In the genomic region with DNA sequence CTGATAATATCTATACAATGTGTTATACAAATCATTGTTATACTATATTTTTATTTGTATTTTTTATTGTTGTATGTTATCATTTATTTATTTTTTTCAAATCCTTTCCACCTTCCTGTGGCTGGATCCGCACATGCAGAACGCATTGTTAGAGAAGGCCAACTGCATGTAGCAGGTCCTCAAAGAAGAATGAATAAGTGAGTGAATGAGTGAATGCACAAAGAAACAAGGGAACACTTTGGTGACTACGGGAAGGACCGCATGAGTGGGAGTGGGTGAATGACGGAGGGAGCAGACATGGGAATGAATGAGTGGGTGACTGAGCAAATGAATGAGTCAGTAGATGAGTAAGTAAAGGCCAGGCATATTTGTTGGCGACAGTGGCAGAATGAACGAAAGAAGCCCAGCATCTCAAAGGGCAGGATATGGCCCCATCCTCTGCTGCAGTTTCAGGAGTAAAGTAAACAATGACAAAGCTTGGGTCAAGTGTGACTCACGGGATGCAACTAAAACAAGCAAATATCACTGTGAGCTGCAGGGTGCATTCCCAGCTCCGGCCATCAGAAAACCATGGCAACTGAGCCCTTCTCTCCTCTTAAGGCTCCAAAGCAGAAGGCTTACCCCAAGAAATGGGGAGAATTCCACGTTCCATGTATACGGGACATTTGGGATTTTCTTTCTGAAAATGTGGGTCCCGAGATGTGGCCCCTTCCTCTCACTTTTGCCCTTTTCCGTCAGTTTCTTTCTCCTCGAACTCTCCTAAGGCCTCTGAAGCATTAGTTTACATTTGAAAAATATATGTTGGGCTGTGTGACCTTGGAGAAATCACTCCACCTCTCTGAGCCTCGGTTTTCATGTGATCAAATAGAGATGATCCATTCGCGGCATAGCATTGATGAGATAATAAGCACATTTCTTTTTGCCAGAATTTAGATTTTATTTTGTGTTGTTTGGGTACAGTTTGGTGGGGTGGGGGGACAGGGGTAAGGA, we compare ENCODE assay signal across 10 cellular contexts. TPM values are rescaled to one million over a fixed set of nuclear protein-coding genes. Genes with fewer than 3 reads are reported as not detected.
DNase-seq lines count a peak whose midpoint lies in the region; ATAC-seq and TF ChIP-seq lines count a peak whose summit lies in the region.
"Had no signal": no experiment of that assay in that cellular context is flagged by ENCODE, and none has a peak within 500 bp of the region (broad histone marks: within the 10 kb centered on the region; RNA-seq: fewer than 3 reads in every experiment).

No MANE protein-coding gene starts in this region.

- WGBS in hepatocyte (ENCODE audit: low lambda C conversion rate, missing lambda C conversion rate), result 59% methylated on average over 17 of the region's 17 CpGs

- no peaks in the 10 kb centered on the region for H3K9me3 ChIP-seq in hepatocyte (ENCODE audit: low read depth)

- H3K4me1 ChIP-seq in hepatocyte (ENCODE audit: insufficient read depth), result peaks cover 20% of the 10 kb centered on the region

- CTCF ChIA-PET in HEK293T (lab: Yijun Ruan, JAX), result no interaction called here

- no peak overlapping the region for H3K4me3 ChIP-seq in hepatocyte

- ATAC-seq in GM21367 (IDR thresholded peaks at IDR 0.05; ENCODE audit: unreplicated experiment) (no peak), HG03439 (IDR thresholded peaks at IDR 0.05; ENCODE audit: unreplicated experiment) (no peak), GM19463 (IDR thresholded peaks at IDR 0.05; ENCODE audit: unreplicated experiment) (no peak), GM18868 (IDR thresholded peaks at IDR 0.05; ENCODE audit: unreplicated experiment) (no peak)

- peak overlapping the region; percentile 40 for H3K4me2 ChIP-seq in hepatocyte

- H3K36me3 ChIP-seq in hepatocyte (replicated peaks; ENCODE audit: insufficient read depth, low read depth), result no peaks in the 10 kb centered on the region

- no peak overlapping the region for H2AFZ ChIP-seq in hepatocyte

- in situ Hi-C loops in ACHN (cut with HindIII; ENCODE audit: low pct_ligation_motif_present, low pct_unique_long_range_greater_than_20kb, low sequenced_read_pairs), result no loop called here

- no peaks in the 10 kb centered on the region for H3K9me2 ChIP-seq in hepatocyte (replicated peaks; ENCODE audit: insufficient read depth)

- POLR2A ChIA-PET in HEK293T (lab: Yijun Ruan, JAX), result no interaction called here

- no peaks in the 10 kb centered on the region for H4K20me1 ChIP-seq in hepatocyte (ENCODE audit: insufficient read depth, poor library complexity, severe bottlenecking)

- no peaks in the 10 kb centered on the region for H3K27me3 ChIP-seq in hepatocyte

- peak; percentile 93 for DNase-seq in ACHN
- DNase-seq in HEK293T (ENCODE audit: extremely low spot score), result peak; percentile 35
- DNase-seq in SW 1271 (lab: John Stamatoyannopoulos, UW), result peak; percentile 96 to 99
- DNase-seq in hepatocyte (ENCODE audit: low spot score), result peak; percentile 82
- DNase-seq: activated B cell treated with CpG ODN at 0.5 μM for 24 hours, GF-D8 had no signal

- TF ChIP-seq CTCF in hepatocyte (IDR thresholded peaks at IDR 0.05; ENCODE audit: poor library complexity), result no peak

- H3K79me2 ChIP-seq in hepatocyte, result no peaks in the 10 kb centered on the region

- peak overlapping the region; percentile 89 for H3K27ac ChIP-seq in hepatocyte

TF ChIP-seq in HEK293T, 16 proteins besides CTCF, POLR2A, EP300 and RAD21:
- TF ChIP-seq HDGF (IDR thresholded peaks at IDR 0.05; ENCODE audit: borderline replicate concordance) (no peak), LEF1 (IDR thresholded peaks at IDR 0.05; ENCODE audit: borderline replicate concordance) (no peak), BHLHE40 (IDR thresholded peaks at IDR 0.05; ENCODE audit: borderline replicate concordance) (no peak), PKNOX1 (IDR thresholded peaks at IDR 0.05) (no peak)

RNA-seq across cellular contexts. Expression of gene KCNF1, which starts 24.5 kb away (rescaled TPM):
- total RNA-seq in hepatocyte, result 0.28 and 0.67 TPM in 2 replicates
- 0.87 and 2.5 TPM in 2 replicates for polyA plus RNA-seq in hepatocyte
- total RNA-seq: activated B cell treated with CpG ODN at 0.5 μM for 24 hours had no signal

Comparison
In these comparisons a context has a peak if more than half of its experiments do, and no peak if none do; other contexts are left out.
1. DNase-seq: peak in every context shown above with its lines; median percentile 98 in SW 1271; 93 in ACHN; 82 in hepatocyte; 35 in HEK293T.